8 cellular contexts compared by ENCODE assay signal in the genomic region with DNA sequence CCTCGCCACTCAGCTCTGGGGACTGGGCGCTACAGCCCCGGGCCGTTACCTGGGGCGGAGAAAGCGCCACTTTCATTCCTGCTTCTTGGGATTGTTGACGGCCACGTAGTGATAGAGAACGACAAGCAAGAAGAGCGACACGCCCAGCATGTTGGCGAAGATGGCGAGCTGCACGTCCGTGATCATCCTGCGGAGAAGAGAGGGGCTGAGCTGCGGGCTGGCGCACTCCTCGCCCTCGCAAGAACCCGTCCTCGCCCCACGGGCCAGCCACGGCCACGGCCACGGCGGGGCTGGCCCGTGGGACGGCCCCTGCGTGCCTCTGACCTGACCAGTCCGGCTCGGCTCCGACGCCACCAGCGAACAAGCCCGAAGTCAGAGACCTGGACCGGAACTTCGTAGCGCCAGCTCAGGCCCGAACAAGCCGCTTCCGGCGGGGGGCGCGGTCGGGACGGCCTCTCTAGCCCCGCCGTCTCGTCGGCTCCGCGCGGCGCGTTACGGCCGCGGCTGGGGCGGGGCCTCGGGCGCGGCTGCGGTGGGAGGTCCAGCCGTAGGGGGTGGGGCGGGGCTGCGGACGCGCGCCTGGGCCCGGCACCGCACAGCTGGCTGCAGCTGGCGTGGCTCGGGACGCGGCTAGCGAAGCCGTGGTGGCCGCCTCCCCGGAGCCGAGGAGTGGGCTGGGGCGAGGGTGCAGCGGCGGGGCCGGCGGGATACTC. TPM values are rescaled to one million over a fixed set of nuclear protein-coding genes. Genes with fewer than 3 reads are reported as not detected.
DNase-seq lines count a peak whose midpoint lies in the region; ATAC-seq, FAIRE-seq and TF ChIP-seq lines count a peak whose summit lies in the region.

A gene (minus strand): TSS at position 378 of the 713 bp plus-strand sequence.

- H3K9me3 Mint-ChIP-seq in progenitor cell of endocrine pancreas (ENCODE audit: low read depth) = no peaks in the 10 kb centered on the region

- H3K36me3 ChIP-seq in adrenal gland (replicated peaks in 1 of 2) (peaks cover 0 to 32% of the 10 kb centered on the region in 2 donors), heart right ventricle (peaks cover 0 to 40% (median 9%) of the 10 kb centered on the region in 9 donors), urinary bladder (ENCODE audit: insufficient read depth) (no peaks in the 10 kb centered on the region)

- H3K27ac Mint-ChIP-seq in progenitor cell of endocrine pancreas = peak within 1 kb of the TSS; percentile 96

- H3K27ac ChIP-seq in adrenal gland (peak within 1 kb of the TSS; percentile 53 to 95 (median 86)), heart right ventricle (peak within 1 kb of the TSS; percentile 70 to 98 (median 97)), urinary bladder (ENCODE audit: low read depth) (peak within 1 kb of the TSS; percentile 97)

- H3K36me3 Mint-ChIP-seq in progenitor cell of endocrine pancreas (ENCODE audit: insufficient read depth) = peaks cover 6% of the 10 kb centered on the region

- FAIRE-seq in GM12892 (lab: Jason Lieb, UNC) = peak; percentile 96

- no peaks in the 10 kb centered on the region for H3K27me3 ChIP-seq in adrenal gland
- H3K27me3 ChIP-seq in heart right ventricle = no peaks in the 10 kb centered on the region

- H3K4me1 Mint-ChIP-seq in progenitor cell of endocrine pancreas (ENCODE audit: low read depth) = peaks cover 12% of the 10 kb centered on the region

- H3K4me1 ChIP-seq in adrenal gland (replicated peaks in 1 of 2) (peaks cover 16 to 46% of the 10 kb centered on the region in 2 donors), heart right ventricle (peaks cover 10 to 78% (median 64%) of the 10 kb centered on the region in 9 donors), urinary bladder (ENCODE audit: insufficient read depth) (no peaks in the 10 kb centered on the region)

- H3K27me3 Mint-ChIP-seq in progenitor cell of endocrine pancreas = peaks cover 18% of the 10 kb centered on the region

- ATAC-seq in HG02798 (IDR thresholded peaks at IDR 0.05; ENCODE audit: poor library complexity, unreplicated experiment) (peak; percentile 93), heart right ventricle (peak; percentile 87 to 96 (median 94))

- H3K9me3 ChIP-seq in adrenal gland (replicated peaks in 1 of 3) = no peaks in the 10 kb centered on the region
- no peaks in the 10 kb centered on the region for H3K9me3 ChIP-seq in heart right ventricle

- 0 to 1% (median 0%) methylated on average over 3 to 86 of the region's 86 CpGs for WGBS in adrenal gland, 4 donors
- WGBS in heart right ventricle, 2 donors = 0 to 1% methylated on average over 78 to 86 of the region's 86 CpGs
- WGBS in urinary bladder = under 1% methylated on average over 86 of the region's 86 CpGs

- peak in 1 of 6 experiments; percentile 3 for TF ChIP-seq CTCF in adrenal gland (IDR thresholded peaks at IDR 0.05)
- TF ChIP-seq CTCF in heart right ventricle (IDR thresholded peaks at IDR 0.05) = peak in 3 of 9 donors; percentile 7 to 41 (median 21)
- no peak for TF ChIP-seq CTCF in progenitor cell of endocrine pancreas (IDR thresholded peaks at IDR 0.05; ENCODE audit: unreplicated experiment)

- peak within 1 kb of the TSS; percentile 97 for H3K4me3 Mint-ChIP-seq in progenitor cell of endocrine pancreas (ENCODE audit: low read depth)

- H3K4me3 ChIP-seq in adrenal gland = peak within 1 kb of the TSS; percentile 79 to 98 (median 88)
- H3K4me3 ChIP-seq in heart right ventricle = peak within 1 kb of the TSS; percentile 50 to 98 (median 89)
- H3K4me3 ChIP-seq in urinary bladder (ENCODE audit: low read depth, low read length) = peak within 1 kb of the TSS; percentile 76

- peak; percentile 98 for DNase-seq in GM12892 (ENCODE audit: insufficient read length)
- DNase-seq in NCI-H1436 (lab: John Stamatoyannopoulos, UW) = peak; percentile 83
- peak; percentile 79 to 92 (median 83) for DNase-seq in T-helper 1 cell
- peak; percentile 93 to 97 (median 94) for DNase-seq in adrenal gland
- DNase-seq in heart right ventricle = peak; percentile 92 to 95
- DNase-seq in progenitor cell of endocrine pancreas (ENCODE audit: low spot score, unreplicated experiment) = peak; percentile 83

- TF ChIP-seq POLR2A in GM12892 (IDR thresholded peaks at IDR 0.05; ENCODE audit: low read depth, low read length) = peak; percentile 94
- peak; percentile 63 to 90 for TF ChIP-seq POLR2A in adrenal gland (IDR thresholded peaks at IDR 0.05)

- intact Hi-C loops in adrenal gland (cut with DNase I) = no loop called here
- intact Hi-C loops in heart right ventricle (cut with DNase I) = loop anchor here in 3 of 10 donors (1.0 to 2.0 kb wide), 2 partner anchors 20 to 21 kb away; a partner anchor contains a TSS

RNA-seq across cellular contexts. Expression of the gene that starts here (rescaled TPM):
- polyA plus RNA-seq in GM12892 (2012; ENCODE audit: missing spikeins) = 443 TPM
- total RNA-seq in adrenal gland (100 to 1,000 TPM; 174 to 573 (median 381) TPM), heart right ventricle (100 to 1,000 TPM; 342 to 457 (median 388) TPM), progenitor cell of endocrine pancreas (245 and 254 TPM in 2 replicates), urinary bladder (273 TPM)
- polyA plus RNA-seq in adrenal gland (100 to 1,000 TPM; 387 to 602 (median 531) TPM), heart right ventricle (100 to 1,000 TPM; 336 to 456 TPM), urinary bladder (386 TPM)

Comparison
In these comparisons a context has a peak if more than half of its experiments do, and no peak if none do; other contexts are left out.
1. Peak in every context shown above with its lines: DNase-seq, ATAC-seq, H3K4me3 ChIP-seq and H3K27ac ChIP-seq.